ENCODE assay signal across 8 cellular contexts in genomic region chr12:47811070-47811391, GRCh38. TPM values are rescaled to one million over a fixed set of nuclear protein-coding genes. Genes with fewer than 3 reads are reported as not detected.
DNase-seq lines count a peak whose midpoint lies in the region; ATAC-seq and TF ChIP-seq lines count a peak whose summit lies in the region.

No MANE protein-coding gene starts in this region.

- peaks cover 99% of the 10 kb centered on the region for H3K4me1 ChIP-seq in OCI-LY1 (ENCODE audit: insufficient read depth, low read length, severe bottlenecking)
- peaks cover 93% of the 10 kb centered on the region for H3K4me1 ChIP-seq in effector memory CD4-positive, alpha-beta T cell (ENCODE audit: control insufficient read depth, insufficient read depth, low read length, poor library complexity, severe bottlenecking)
- peaks cover 91 to 98% of the 10 kb centered on the region in 2 experiments for H3K4me1 ChIP-seq in neutrophil (ENCODE audit: control insufficient read depth in 1 of 2, insufficient read depth in 1 of 2, low read depth in 1 of 2, low read length in 1 of 2)

- H2AFZ ChIP-seq in OCI-LY1 (ENCODE audit: low read length) = no peak overlapping the region

- H3K9ac ChIP-seq in OCI-LY1 (ENCODE audit: low read length) = peak overlapping the region; percentile 81

- H3K4me3 ChIP-seq in OCI-LY1 (ENCODE audit: low read depth, low read length, poor library complexity, severe bottlenecking) (peak overlapping the region; percentile 61), neutrophil (ENCODE audit: low read depth in 1 of 2, low read length in 1 of 2) (no peak overlapping the region)
- peak overlapping the region; percentile 29 for H3K4me3 ChIP-seq in effector memory CD4-positive, alpha-beta T cell (ENCODE audit: insufficient read depth, low read depth, low read length, poor library complexity, severe bottlenecking)

- H4K20me1 ChIP-seq in OCI-LY1 (ENCODE audit: insufficient read depth, low read length) = no peaks in the 10 kb centered on the region

- intact Hi-C loops in left colon (cut with DNase I, micrococcal nuclease) = no loop called here

- ATAC-seq in HG02759 (IDR thresholded peaks at IDR 0.05; ENCODE audit: unreplicated experiment) = no peak
- ATAC-seq in left colon = no peak

- H3K36me3 ChIP-seq in OCI-LY1 (ENCODE audit: insufficient read depth, low read length) (peaks cover 12% of the 10 kb centered on the region; the same call in 1 of the 2 replicates), neutrophil (no peaks in the 10 kb centered on the region)
- H3K36me3 ChIP-seq in effector memory CD4-positive, alpha-beta T cell (ENCODE audit: control insufficient read depth, insufficient read depth, low read length) = no peaks in the 10 kb centered on the region

- DNase-seq in CD1c-positive myeloid dendritic cell (ENCODE audit: extremely low spot score) (peak; percentile 55), T-helper 9 cell (no peak), left colon (no peak), HuH-7.5 (ENCODE audit: low spot score) (no peak)
- DNase-seq in effector memory CD4-positive, alpha-beta T cell = no peak

- no peaks in the 10 kb centered on the region for H3K27me3 ChIP-seq in OCI-LY1 (ENCODE audit: insufficient read depth, low read length)
- H3K27me3 ChIP-seq in effector memory CD4-positive, alpha-beta T cell (replicated peaks; ENCODE audit: control insufficient read depth, insufficient read depth, low read length, poor library complexity, severe bottlenecking) = no peaks in the 10 kb centered on the region
- H3K27me3 ChIP-seq in neutrophil = no peaks in the 10 kb centered on the region

- H3F3A ChIP-seq in OCI-LY1 (ENCODE audit: insufficient read depth, low read length) = no peaks in the 10 kb centered on the region

- H3K9me3 ChIP-seq in OCI-LY1 (ENCODE audit: low read length) (no peaks in the 10 kb centered on the region), neutrophil (no peaks in the 10 kb centered on the region)
- no peaks in the 10 kb centered on the region for H3K9me3 ChIP-seq in effector memory CD4-positive, alpha-beta T cell (ENCODE audit: control insufficient read depth, low read length)

- no peak for TF ChIP-seq CTCF in OCI-LY1 (IDR thresholded peaks at IDR 0.05; ENCODE audit: low read length)
- TF ChIP-seq CTCF in neutrophil (IDR thresholded peaks at IDR 0.05) = no peak

- peak overlapping the region; percentile 84 for H3K4me2 ChIP-seq in OCI-LY1 (ENCODE audit: low read length)

- H3K79me2 ChIP-seq in OCI-LY1 (ENCODE audit: insufficient read depth, low read length) = peaks cover 19% of the 10 kb centered on the region

- no peaks in the 10 kb centered on the region for H3K9me2 ChIP-seq in OCI-LY1 (ENCODE audit: low read depth, low read length)

- H3K27ac ChIP-seq in OCI-LY1 (ENCODE audit: low read depth, low read length, poor library complexity, severe bottlenecking) (peak overlapping the region; percentile 98), neutrophil (peak overlapping the region; percentile 91)
- H3K27ac ChIP-seq in effector memory CD4-positive, alpha-beta T cell (ENCODE audit: insufficient read depth, low read length, poor library complexity, severe bottlenecking) = peak overlapping the region; percentile 98

RNA-seq across cellular contexts. Expression of gene HDAC7, which starts 8.7 kb away (rescaled TPM):
- 10 to 100 TPM; 21.6 to 25.6 TPM for total RNA-seq in left colon

RNA-seq across cellular contexts. Expression of gene SLC48A1, which starts 38.0 kb away (rescaled TPM):
- 10 to 100 TPM; 18.1 to 18.9 TPM for total RNA-seq in left colon

RNA-seq across cellular contexts. Expression of gene RAPGEF3, which starts 52.4 kb away (rescaled TPM):
- 1 to 10 TPM; 8.5 to 9.7 TPM for total RNA-seq in left colon

Comparison
In these comparisons a context has a peak if more than half of its experiments do, and no peak if none do; other contexts are left out.
1. H3K4me3 ChIP-seq: peak in OCI-LY1 (single experiment) and effector memory CD4-positive, alpha-beta T cell (single experiment); none in neutrophil (0 of 2).
2. Peak in every context shown above with its lines, with median percentiles within 50 percentile points of each other: H3K27ac ChIP-seq.